1 cellular context compared by ENCODE assay signal in the genomic region with DNA sequence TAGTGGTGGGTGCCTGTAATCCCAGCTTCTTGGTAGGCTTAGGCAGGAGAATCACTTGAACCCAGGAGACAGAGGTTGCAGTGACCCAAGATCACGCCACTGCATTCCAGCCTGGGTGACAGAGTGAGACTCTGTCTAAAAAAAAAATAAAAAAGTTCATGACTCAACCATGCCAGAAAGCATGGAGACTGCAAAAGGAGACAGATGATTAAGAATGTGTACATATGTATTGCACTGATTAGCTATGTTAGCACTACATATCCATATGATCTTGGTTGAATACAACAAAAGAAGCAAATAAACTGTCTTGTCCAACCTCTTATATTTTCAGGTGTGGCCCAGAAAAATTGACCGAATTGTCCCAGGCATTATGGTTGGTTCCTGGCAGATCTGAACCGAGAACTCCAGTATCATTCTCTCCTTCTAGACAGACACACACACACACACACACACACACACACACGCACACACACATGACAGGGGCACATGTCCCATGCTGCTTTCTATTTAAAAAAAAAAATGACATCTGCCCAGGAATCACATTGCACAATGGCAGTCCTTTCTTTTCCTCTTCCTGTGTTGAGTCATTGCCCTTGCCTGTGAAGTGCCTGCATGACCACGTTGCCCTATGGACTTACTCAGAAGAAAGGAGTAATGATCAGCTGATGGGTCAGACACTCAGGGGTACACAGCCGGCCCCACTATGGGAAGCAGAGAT.
TF ChIP-seq lines count a peak whose summit lies in the region.

No MANE protein-coding gene starts in this region.

TF ChIP-seq in HepG2, 621 proteins besides CTCF, POLR2A, EP300 and RAD21 (continued from another document and continues in another):
- TF ChIP-seq FOXK1 (CRISPR knock-in tag; IDR thresholded peaks at IDR 0.05; ENCODE audit: borderline replicate concordance, low read depth) (peak; percentile 36; the same call in 1 of the 2 replicates), HOXA3 (CRISPR knock-in tag; IDR thresholded peaks at IDR 0.05) (no peak), ZHX2 (IDR thresholded peaks at IDR 0.05; ENCODE audit: low read depth) (no peak), ZHX2 (CRISPR knock-in tag; IDR thresholded peaks at IDR 0.05; ENCODE audit: borderline replicate concordance) (no peak), ZUFSP (CRISPR knock-in tag; IDR thresholded peaks at IDR 0.05; ENCODE audit: borderline replicate concordance) (no peak), SP140L (CRISPR knock-in tag; IDR thresholded peaks at IDR 0.05; ENCODE audit: borderline replicate concordance) (no peak), ZFP36L2 (CRISPR knock-in tag; IDR thresholded peaks at IDR 0.05) (no peak), ZNF687 (CRISPR knock-in tag; IDR thresholded peaks at IDR 0.05) (no peak), TSC22D2 (CRISPR knock-in tag; IDR thresholded peaks at IDR 0.05; ENCODE audit: borderline replicate concordance) (no peak), ZKSCAN5 (CRISPR knock-in tag; IDR thresholded peaks at IDR 0.05) (no peak), JDP2 (CRISPR knock-in tag; IDR thresholded peaks at IDR 0.05; ENCODE audit: borderline replicate concordance) (no peak), CCDC6 (CRISPR knock-in tag; IDR thresholded peaks at IDR 0.05) (no peak), THAP9 (CRISPR knock-in tag; IDR thresholded peaks at IDR 0.05; ENCODE audit: borderline replicate concordance) (no peak), AGO1 (IDR thresholded peaks at IDR 0.05; ENCODE audit: low read depth, low read length, poor library complexity, severe bottlenecking) (no peak), TCF7L2 (IDR thresholded peaks at IDR 0.05; ENCODE audit: low read depth, low read length) (no peak)
- TF ChIP-seq, protein P1, sequence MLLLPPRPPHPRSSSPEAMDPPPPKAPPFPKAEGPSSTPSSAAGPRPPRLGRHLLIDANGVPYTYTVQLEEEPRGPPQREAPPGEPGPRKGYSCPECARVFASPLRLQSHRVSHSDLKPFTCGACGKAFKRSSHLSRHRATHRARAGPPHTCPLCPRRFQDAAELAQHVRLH (CRISPR knock-in tag; IDR thresholded peaks at IDR 0.05; ENCODE audit: borderline replicate concordance, low read depth), result no peak
- TF ChIP-seq, protein P2, sequence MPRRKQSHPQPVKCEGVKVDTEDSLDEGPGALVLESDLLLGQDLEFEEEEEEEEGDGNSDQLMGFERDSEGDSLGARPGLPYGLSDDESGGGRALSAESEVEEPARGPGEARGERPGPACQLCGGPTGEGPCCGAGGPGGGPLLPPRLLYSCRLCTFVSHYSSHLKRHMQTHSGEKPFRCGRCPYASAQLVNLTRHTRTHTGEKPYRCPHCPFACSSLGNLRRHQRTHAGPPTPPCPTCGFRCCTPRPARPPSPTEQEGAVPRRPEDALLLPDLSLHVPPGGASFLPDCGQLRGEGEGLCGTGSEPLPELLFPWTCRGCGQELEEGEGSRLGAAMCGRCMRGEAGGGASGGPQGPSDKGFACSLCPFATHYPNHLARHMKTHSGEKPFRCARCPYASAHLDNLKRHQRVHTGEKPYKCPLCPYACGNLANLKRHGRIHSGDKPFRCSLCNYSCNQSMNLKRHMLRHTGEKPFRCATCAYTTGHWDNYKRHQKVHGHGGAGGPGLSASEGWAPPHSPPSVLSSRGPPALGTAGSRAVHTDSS (CRISPR knock-in tag; conservative IDR thresholded peaks at IDR 0.05), result no peak
- TF ChIP-seq, protein P3, sequence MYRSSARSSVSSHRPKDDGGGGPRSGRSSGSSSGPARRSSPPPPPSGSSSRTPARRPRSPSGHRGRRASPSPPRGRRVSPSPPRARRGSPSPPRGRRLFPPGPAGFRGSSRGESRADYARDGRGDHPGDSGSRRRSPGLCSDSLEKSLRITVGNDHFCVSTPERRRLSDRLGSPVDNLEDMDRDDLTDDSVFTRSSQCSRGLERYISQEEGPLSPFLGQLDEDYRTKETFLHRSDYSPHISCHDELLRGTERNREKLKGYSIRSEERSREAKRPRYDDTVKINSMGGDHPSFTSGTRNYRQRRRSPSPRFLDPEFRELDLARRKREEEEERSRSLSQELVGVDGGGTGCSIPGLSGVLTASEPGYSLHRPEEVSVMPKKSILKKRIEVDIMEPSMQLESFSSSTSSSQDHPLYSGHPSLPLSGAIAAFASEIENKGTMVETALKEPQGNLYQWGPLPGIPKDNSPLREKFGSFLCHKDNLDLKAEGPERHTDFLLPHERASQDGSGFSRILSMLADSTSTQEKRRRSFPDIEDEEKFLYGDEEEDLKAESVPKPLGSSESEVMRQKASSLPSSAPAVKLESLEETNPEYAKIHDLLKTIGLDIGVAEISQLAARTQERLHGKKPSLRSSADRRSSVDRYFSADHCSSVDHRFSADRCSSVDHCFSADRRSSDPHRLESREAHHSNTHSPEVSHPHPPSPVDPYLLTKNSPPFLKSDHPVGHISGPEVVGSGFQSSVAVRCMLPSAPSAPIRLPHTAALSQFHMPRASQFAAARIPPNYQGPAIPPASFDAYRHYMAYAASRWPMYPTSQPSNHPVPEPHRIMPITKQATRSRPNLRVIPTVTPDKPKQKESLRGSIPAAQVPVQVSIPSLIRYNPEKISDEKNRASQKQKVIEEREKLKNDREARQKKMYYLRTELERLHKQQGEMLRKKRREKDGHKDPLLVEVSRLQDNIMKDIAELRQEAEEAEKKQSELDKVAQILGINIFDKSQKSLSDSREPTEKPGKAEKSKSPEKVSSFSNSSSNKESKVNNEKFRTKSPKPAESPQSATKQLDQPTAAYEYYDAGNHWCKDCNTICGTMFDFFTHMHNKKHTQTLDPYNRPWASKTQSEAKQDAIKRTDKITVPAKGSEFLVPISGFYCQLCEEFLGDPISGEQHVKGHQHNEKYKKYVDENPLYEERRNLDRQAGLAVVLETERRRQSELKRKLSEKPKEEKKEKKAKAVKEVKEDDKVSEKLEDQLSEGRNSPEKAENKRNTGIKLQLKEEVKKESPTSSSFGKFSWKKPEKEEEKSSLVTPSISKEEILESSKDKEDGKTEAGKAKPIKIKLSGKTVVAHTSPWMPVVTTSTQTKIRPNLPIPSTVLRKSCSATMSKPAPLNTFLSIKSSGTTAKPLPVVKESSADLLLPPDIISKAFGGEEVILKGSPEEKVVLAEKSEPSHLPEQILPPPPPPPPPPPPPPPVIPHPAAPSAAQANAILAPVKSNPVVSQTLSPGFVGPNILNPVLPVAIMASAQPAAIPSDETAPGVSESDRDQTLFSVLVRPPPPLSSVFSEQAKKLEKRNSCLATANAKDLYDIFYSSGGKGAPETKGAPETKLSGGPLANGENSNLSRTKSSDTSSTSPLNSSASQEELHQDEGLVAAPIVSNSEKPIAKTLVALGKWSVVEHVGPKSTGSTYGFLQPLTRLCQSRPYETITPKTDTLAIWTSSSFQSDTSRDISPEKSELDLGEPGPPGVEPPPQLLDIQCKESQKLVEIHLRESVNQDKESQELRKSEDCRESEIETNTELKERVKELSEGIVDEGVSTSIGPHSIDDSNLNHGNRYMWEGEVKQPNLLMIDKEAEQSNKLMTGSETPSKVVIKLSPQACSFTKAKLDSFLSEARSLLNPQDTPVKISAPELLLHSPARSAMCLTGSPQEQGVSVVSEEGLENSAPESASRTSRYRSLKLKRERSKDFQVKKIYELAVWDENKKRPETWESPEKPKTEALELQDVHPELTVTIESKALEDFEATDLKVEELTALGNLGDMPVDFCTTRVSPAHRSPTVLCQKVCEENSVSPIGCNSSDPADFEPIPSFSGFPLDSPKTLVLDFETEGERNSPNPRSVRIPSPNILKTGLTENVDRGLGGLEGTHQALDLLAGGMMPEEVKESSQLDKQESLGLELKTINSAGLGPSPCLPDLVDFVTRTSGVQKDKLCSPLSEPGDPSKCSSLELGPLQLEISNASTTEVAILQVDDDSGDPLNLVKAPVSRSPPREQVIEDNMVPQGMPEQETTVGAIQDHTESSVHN (CRISPR knock-in tag; IDR thresholded peaks at IDR 0.05), result no peak
